8 cellular contexts compared by ENCODE assay signal in genomic region chr3:71065764-71066013, GRCh38.
DNase-seq lines count a peak whose midpoint lies in the region; ATAC-seq and TF ChIP-seq lines count a peak whose summit lies in the region.

No MANE protein-coding gene starts in this region.

- no peak for TF ChIP-seq CTCF in HEK293 (tag by site-specific recombination; IDR thresholded peaks at IDR 0.05)
- no peak for TF ChIP-seq CTCF in WERI-Rb-1 (IDR thresholded peaks at IDR 0.05; ENCODE audit: low read depth, low read length)
- TF ChIP-seq CTCF in glutamatergic neuron (IDR thresholded peaks at IDR 0.05; ENCODE audit: partially characterized antibody, unreplicated experiment) = no peak

- CTCF ChIA-PET in HEK293 (lab: Yijun Ruan, JAX) = no interaction called here

- peaks cover 10% of the 10 kb centered on the region for H3K27me3 ChIP-seq in WERI-Rb-1 (ENCODE audit: insufficient read depth, low read depth, severe bottlenecking)
- no peaks in the 10 kb centered on the region for H3K27me3 ChIP-seq in skeletal muscle satellite cell (ENCODE audit: control insufficient read depth, insufficient read depth, low read length)

- POLR2A ChIA-PET in HEK293 (lab: Yijun Ruan, JAX) = no interaction called here

- H3K9ac ChIP-seq in skeletal muscle satellite cell (ENCODE audit: low read depth, low read length) = peak overlapping the region; percentile 95

- peak overlapping the region; percentile 58 for H3K4me3 ChIP-seq in HEK293 (ENCODE audit: low read depth, low read length)
- H3K4me3 ChIP-seq in WERI-Rb-1 (ENCODE audit: low read depth, low read length) = peak overlapping the region; percentile 75
- peak overlapping the region; percentile 79 for H3K4me3 ChIP-seq in skeletal muscle satellite cell (ENCODE audit: low read length)

- H3K9me3 Mint-ChIP-seq in glutamatergic neuron (ENCODE audit: unreplicated experiment) = peaks cover 8% of the 10 kb centered on the region

- DNase-seq in WERI-Rb-1 (no peak), glutamatergic neuron (no peak), GM19240 (ENCODE audit: insufficient read length, low spot score) (no peak)

- H3K36me3 Mint-ChIP-seq in glutamatergic neuron (ENCODE audit: unreplicated experiment) = no peaks in the 10 kb centered on the region

- ATAC-seq in GM19463 (IDR thresholded peaks at IDR 0.05; ENCODE audit: unreplicated experiment) (no peak), GM18520 (IDR thresholded peaks at IDR 0.05; ENCODE audit: unreplicated experiment) (no peak), GM18498 (IDR thresholded peaks at IDR 0.05; ENCODE audit: unreplicated experiment) (no peak)

- peak overlapping the region; percentile 81 for H3K27ac Mint-ChIP-seq in glutamatergic neuron (ENCODE audit: unreplicated experiment)

- peaks cover 37% of the 10 kb centered on the region for H3K4me1 Mint-ChIP-seq in glutamatergic neuron (ENCODE audit: low read depth, unreplicated experiment)

- H3K9me3 ChIP-seq in HEK293 (ENCODE audit: control insufficient read depth, insufficient read depth, low read depth, low read length) (no peaks in the 10 kb centered on the region), WERI-Rb-1 (ENCODE audit: severe bottlenecking) (no peaks in the 10 kb centered on the region), skeletal muscle satellite cell (replicated peaks; ENCODE audit: low read length) (no peaks in the 10 kb centered on the region)

- H3K27ac ChIP-seq in HEK293 (ENCODE audit: extremely low read depth, low read depth, low read length) (peak overlapping the region; percentile 83; the same call in 1 of the 2 replicates), WERI-Rb-1 (no peak overlapping the region)

- H3K4me1 ChIP-seq in HEK293 (ENCODE audit: control insufficient read depth, insufficient read depth, low read length) = peaks cover 2% of the 10 kb centered on the region; the same call in 1 of the 2 replicates
- peaks cover 47% of the 10 kb centered on the region for H3K4me1 ChIP-seq in skeletal muscle satellite cell (ENCODE audit: control insufficient read depth, insufficient read depth, low read length)

- H3K27me3 Mint-ChIP-seq in glutamatergic neuron (ENCODE audit: unreplicated experiment) = peaks cover 2% of the 10 kb centered on the region

- H3K36me3 ChIP-seq in HEK293 (ENCODE audit: control insufficient read depth in 2 of 2, insufficient read depth in 1 of 2, low read length in 2 of 2) (no peaks in the 10 kb centered on the region), WERI-Rb-1 (no peaks in the 10 kb centered on the region), skeletal muscle satellite cell (ENCODE audit: insufficient read depth, low read length) (no peaks in the 10 kb centered on the region)

- H3K4me2 ChIP-seq in skeletal muscle satellite cell (ENCODE audit: low read length) = peak overlapping the region; percentile 88

- peak overlapping the region; percentile 89 for H3K4me3 Mint-ChIP-seq in glutamatergic neuron (ENCODE audit: unreplicated experiment)

TF ChIP-seq in HEK293, 187 proteins besides CTCF, POLR2A, EP300 and RAD21:
- TF ChIP-seq ZNF311 (tag by site-specific recombination; IDR thresholded peaks at IDR 0.05; ENCODE audit: borderline replicate concordance) (no peak), PRDM6 (tag by site-specific recombination; IDR thresholded peaks at IDR 0.05) (peak; percentile 76), ZNF473 (tag by site-specific recombination; IDR thresholded peaks at IDR 0.05) (no peak)
